13 cellular contexts compared by ENCODE assay signal in genomic region chr9:107707915-107708441, GRCh38.
DNase-seq lines count a peak whose midpoint lies in the region; ATAC-seq and TF ChIP-seq lines count a peak whose summit lies in the region.
"Had no signal": no experiment of that assay in that cellular context is flagged by ENCODE, and none has a peak within 500 bp of the region (broad histone marks: within the 10 kb centered on the region; RNA-seq: fewer than 3 reads in every experiment).

No MANE protein-coding gene starts in this region.

- ATAC-seq in HG02973 (IDR thresholded peaks at IDR 0.05; ENCODE audit: unreplicated experiment) (no peak), left colon (no peak)

- peaks cover 0 to 2% (median 0%) of the 10 kb centered on the region in 3 donors for H3K27me3 Mint-ChIP-seq in CD14-positive monocyte (ENCODE audit: low read depth in 3 of 3)
- H3K27me3 Mint-ChIP-seq: activated naive CD8-positive, alpha-beta T cell treated with anti-CD3 and anti-CD28 coated beads, Interleukin-2, amount 10 ng/mL, durations not matched to agents 7 days and 5 days had no signal

- no peak for TF ChIP-seq CTCF in CD14-positive monocyte (IDR thresholded peaks at IDR 0.05)
- TF ChIP-seq CTCF in adrenal gland (IDR thresholded peaks at IDR 0.05) = no peak
- no peak for TF ChIP-seq CTCF in GM10266 (IDR thresholded peaks at IDR 0.05; ENCODE audit: control insufficient read depth, insufficient read depth, low read depth, missing control alignments)

- H3K4me3 Mint-ChIP-seq in CD14-positive monocyte = no peak overlapping the region
- H3K4me3 Mint-ChIP-seq: activated naive CD8-positive, alpha-beta T cell treated with anti-CD3 and anti-CD28 coated beads, Interleukin-2, amount 10 ng/mL, durations not matched to agents 7 days and 5 days had no signal

- H3K36me3 Mint-ChIP-seq in CD14-positive monocyte = no peaks in the 10 kb centered on the region
- H3K36me3 Mint-ChIP-seq: activated naive CD8-positive, alpha-beta T cell treated with anti-CD3 and anti-CD28 coated beads, Interleukin-2, amount 10 ng/mL, durations not matched to agents 7 days and 5 days had no signal

- H3K4me3 ChIP-seq in adrenal gland = no peak overlapping the region
- H3K4me3 ChIP-seq: dorsolateral prefrontal cortex, ovary had no signal

- no peaks in the 10 kb centered on the region for H3K36me3 ChIP-seq in adrenal gland (replicated peaks in 1 of 2)
- H3K36me3 ChIP-seq: ovary had no signal

- intact Hi-C loops in CD14-positive monocyte (cut with micrococcal nuclease) = no loop called here
- intact Hi-C loops in adrenal gland (cut with DNase I) = no loop called here
- intact Hi-C loops in left colon (cut with DNase I, micrococcal nuclease) = no loop called here

- H3K4me1 Mint-ChIP-seq in CD14-positive monocyte = peaks cover 58% of the 10 kb centered on the region
- H3K4me1 Mint-ChIP-seq: activated naive CD8-positive, alpha-beta T cell treated with anti-CD3 and anti-CD28 coated beads, Interleukin-2, amount 10 ng/mL, durations not matched to agents 7 days and 5 days had no signal

- H3K27ac ChIP-seq in adrenal gland (peak overlapping the region in 4 of 5 donors; percentile 8 to 42 (median 14)), caudate nucleus (ENCODE audit: low read depth, low read length) (no peak overlapping the region)
- H3K27ac ChIP-seq: dorsolateral prefrontal cortex, ovary had no signal

- peaks cover 0 to 6% (median 0%) of the 10 kb centered on the region in 7 donors for H3K9me3 Mint-ChIP-seq in CD14-positive monocyte

- peaks cover 7 to 13% of the 10 kb centered on the region in 2 donors for H3K4me1 ChIP-seq in adrenal gland (replicated peaks in 1 of 2)

- H3K27ac Mint-ChIP-seq in CD14-positive monocyte = peak overlapping the region in 6 of 7 donors; percentile 28 to 88 (median 72)
- H3K27ac Mint-ChIP-seq: activated naive CD8-positive, alpha-beta T cell treated with anti-CD3 and anti-CD28 coated beads, Interleukin-2, amount 10 ng/mL, durations not matched to agents 7 days and 5 days had no signal

- no peaks in the 10 kb centered on the region for H3K27me3 ChIP-seq in adrenal gland
- H3K27me3 ChIP-seq: dorsolateral prefrontal cortex, ovary had no signal

- H3K9me3 ChIP-seq in adrenal gland (replicated peaks in 1 of 3) = no peaks in the 10 kb centered on the region
- H3K9me3 ChIP-seq: ovary had no signal

- 41 to 62% (median 43%) methylated on average over 7 of the region's 7 CpGs for WGBS in adrenal gland, 4 donors

- DNase-seq in CD14-positive monocyte (ENCODE audit: low spot score) (no peak), M059J (ENCODE audit: low read depth) (peak; percentile 72), adrenal gland (peak; percentile 49 to 79 (median 68)), iris pigment epithelial cell (ENCODE audit: low read depth) (peak; percentile 54), left colon (no peak), caudate nucleus (lab: John Stamatoyannopoulos, UW) (no peak), GM10266 (ENCODE audit: extremely low spot score) (no peak)
- DNase-seq: activated naive CD8-positive, alpha-beta T cell treated with anti-CD3 and anti-CD28 coated beads, Interleukin-2, amount 10 ng/mL, durations not matched to agents 7 days and 5 days; dorsolateral prefrontal cortex; ovary; stimulated activated CD4-positive, alpha-beta T cell treated with anti-CD3 and anti-CD28 coated beads, Interleukin-4, amount 100 ng/mL, for 1 hour; stimulated activated naive CD4-positive, alpha-beta T cell treated with Interleukin-2 at 50 U/mL for 16 hours had no signal

- no peak for TF ChIP-seq POLR2A in adrenal gland (IDR thresholded peaks at IDR 0.05)

Comparison
In these comparisons a context has a peak if more than half of its experiments do, and no peak if none do; other contexts are left out.
1. DNase-seq: peak in M059J (single experiment), adrenal gland (7 of 7) and iris pigment epithelial cell (single experiment); none in CD14-positive monocyte (single experiment), left colon (0 of 2), caudate nucleus (0 of 61) and GM10266 (single experiment).